ENCODE assay signal across 23 cellular contexts in genomic region chr12:12128665-12129064, GRCh38. TPM values are rescaled to one million over a fixed set of nuclear protein-coding genes. Genes with fewer than 3 reads are reported as not detected.
DNase-seq lines count a peak whose midpoint lies in the region; ATAC-seq and TF ChIP-seq lines count a peak whose summit lies in the region.
"Had no signal": no experiment of that assay in that cellular context is flagged by ENCODE, and none has a peak within 500 bp of the region (broad histone marks: within the 10 kb centered on the region; RNA-seq: fewer than 3 reads in every experiment).

No MANE protein-coding gene starts in this region.

- H4K20me1 ChIP-seq in OCI-LY3 (ENCODE audit: insufficient read depth, low read length) (peaks cover 29% of the 10 kb centered on the region), OCI-LY7 (ENCODE audit: insufficient read depth, low read length) (no peaks in the 10 kb centered on the region; the same call in 1 of the 2 replicates)

- no peaks in the 10 kb centered on the region for H3K9me2 ChIP-seq in OCI-LY7 (ENCODE audit: insufficient read depth, low read length)

- H3K27me3 ChIP-seq in OCI-LY3 (ENCODE audit: low read depth, low read length) (peaks cover 3% of the 10 kb centered on the region; the same call in 1 of the 2 replicates), vagina (no peaks in the 10 kb centered on the region)

- no peak overlapping the region for H3K27ac ChIP-seq in HEK293 (ENCODE audit: extremely low read depth, low read depth, low read length)
- no peak overlapping the region for H3K27ac ChIP-seq in OCI-LY3 (ENCODE audit: low read length)
- H3K27ac ChIP-seq in OCI-LY7 (ENCODE audit: low read depth, low read length, poor library complexity, severe bottlenecking) = no peak overlapping the region
- no peak overlapping the region for H3K27ac ChIP-seq in vagina
- H3K27ac ChIP-seq: C4-2B, GM23248, KMS-11 had no signal

- H3K4me1 Mint-ChIP-seq in stimulated activated naive B cell treated with anti-CD40 and anti-IgM and Interleukin-4, amounts not matched to agents 10 μg/mL and 1 μg/mL and 100 μg/mL, for 72 hours = peaks cover 2 to 10% of the 10 kb centered on the region in 2 donors

- H3K9me3 Mint-ChIP-seq in stimulated activated naive B cell treated with anti-CD40 and anti-IgM and Interleukin-4, amounts not matched to agents 10 μg/mL and 1 μg/mL and 100 μg/mL, for 72 hours = no peaks in the 10 kb centered on the region
- H3K9me3 Mint-ChIP-seq: CD4-positive, alpha-beta T cell; HFFc6 had no signal

- no peak overlapping the region for H3K27ac Mint-ChIP-seq in stimulated activated naive B cell treated with anti-CD40 and anti-IgM and Interleukin-4, amounts not matched to agents 10 μg/mL and 1 μg/mL and 100 μg/mL, for 72 hours
- H3K27ac Mint-ChIP-seq: CD4-positive, alpha-beta T cell; HFFc6 had no signal

- no peak overlapping the region for H3K9ac ChIP-seq in OCI-LY3 (ENCODE audit: low read length)
- H3K9ac ChIP-seq: GM23248, KMS-11 had no signal

- peak; percentile 44 for DNase-seq in left kidney (ENCODE audit: low read depth, low spot score)
- no peak for DNase-seq in stimulated activated naive B cell treated with anti-CD40 and anti-IgM and Interleukin-4, amounts not matched to agents 10 μg/mL and 1 μg/mL and 100 μg/mL, for 72 hours
- DNase-seq in OCI-LY7 (ENCODE audit: low spot score) = no peak
- no peak for DNase-seq in GF-D8 (lab: John Stamatoyannopoulos, UW)
- no peak for DNase-seq in vagina (ENCODE audit: extremely low spot score in 2 of 2)
- DNase-seq in stimulated activated CD4-positive, alpha-beta T cell treated with anti-CD3 and anti-CD28 coated beads, Interleukin-2, amount 100 ng/mL, for 24 hours = no peak
- DNase-seq: AML-193; Caco-2; CD4-positive, alpha-beta T cell; DMS153; DMS79; GDM1; GM23248; HFFc6; IMR-90 had no signal

- H3K9me3 ChIP-seq in HEK293 (ENCODE audit: control insufficient read depth, insufficient read depth, low read depth, low read length) = no peaks in the 10 kb centered on the region
- no peaks in the 10 kb centered on the region for H3K9me3 ChIP-seq in OCI-LY3 (ENCODE audit: insufficient read depth, low read length)
- H3K9me3 ChIP-seq in OCI-LY7 (ENCODE audit: low read length) = no peaks in the 10 kb centered on the region
- no peaks in the 10 kb centered on the region for H3K9me3 ChIP-seq in vagina
- H3K9me3 ChIP-seq: Caco-2, HAP-1 had no signal

- TF ChIP-seq CTCF in HEK293 (tag by site-specific recombination; IDR thresholded peaks at IDR 0.05) (no peak), OCI-LY3 (IDR thresholded peaks at IDR 0.05; ENCODE audit: low read depth, low read length) (no peak), OCI-LY7 (conservative IDR thresholded peaks at IDR 0.05; ENCODE audit: low read length) (no peak), vagina (IDR thresholded peaks at IDR 0.05) (no peak)

- H3K4me3 ChIP-seq in HEK293 (ENCODE audit: low read depth, low read length) (no peak overlapping the region), OCI-LY3 (ENCODE audit: low read length) (no peak overlapping the region), OCI-LY7 (ENCODE audit: low read depth, low read length, poor library complexity, severe bottlenecking) (no peak overlapping the region), vagina (no peak overlapping the region)
- H3K4me3 ChIP-seq: GM23248, HAP-1 had no signal

- peak overlapping the region; percentile 33 for H3K4me2 ChIP-seq in OCI-LY3 (ENCODE audit: low read length)
- H3K4me2 ChIP-seq in OCI-LY7 (ENCODE audit: low read length) = no peak overlapping the region
- H3K4me2 ChIP-seq: KMS-11 had no signal

- H3K79me2 ChIP-seq in OCI-LY3 (ENCODE audit: low read length) = no peaks in the 10 kb centered on the region
- H3K79me2 ChIP-seq in OCI-LY7 (ENCODE audit: insufficient read depth, low read depth, low read length) = no peaks in the 10 kb centered on the region

- no peak for TF ChIP-seq POLR2A in vagina (IDR thresholded peaks at IDR 0.05)

- CTCF ChIA-PET in HEK293 (lab: Yijun Ruan, JAX) = no interaction called here
- CTCF ChIA-PET in OCI-LY7 (lab: Charles Lee; ENCODE audit: unreplicated experiment) = no interaction called here

- ATAC-seq in stimulated activated naive B cell treated with anti-CD40 and anti-IgM and Interleukin-4, amounts not matched to agents 10 μg/mL and 1 μg/mL and 100 μg/mL, for 72 hours (replicated peaks) = peak; percentile 85 to 90

- H3K36me3 ChIP-seq in HEK293 (ENCODE audit: control insufficient read depth in 2 of 2, insufficient read depth in 1 of 2, low read length in 2 of 2) = peaks cover 26 to 46% of the 10 kb centered on the region in 2 experiments
- peaks cover 14% of the 10 kb centered on the region for H3K36me3 ChIP-seq in OCI-LY3 (replicated peaks; ENCODE audit: low read depth, low read length)
- peaks cover 2% of the 10 kb centered on the region; the same call in 1 of the 2 replicates for H3K36me3 ChIP-seq in OCI-LY7 (ENCODE audit: insufficient read depth, low read length)
- H3K36me3 ChIP-seq in vagina = peaks cover 0 to 34% of the 10 kb centered on the region in 2 donors

- H3K4me1 ChIP-seq in HEK293 (ENCODE audit: control insufficient read depth, insufficient read depth, low read length) = no peaks in the 10 kb centered on the region
- H3K4me1 ChIP-seq in OCI-LY3 (ENCODE audit: low read length) = peaks cover 27% of the 10 kb centered on the region
- H3K4me1 ChIP-seq in OCI-LY7 (ENCODE audit: insufficient read depth, low read length, poor library complexity, severe bottlenecking) = no peaks in the 10 kb centered on the region
- H3K4me1 ChIP-seq in vagina = no peaks in the 10 kb centered on the region
- H3K4me1 ChIP-seq: Caco-2, HAP-1 had no signal

- H3K4me3 Mint-ChIP-seq in stimulated activated naive B cell treated with anti-CD40 and anti-IgM and Interleukin-4, amounts not matched to agents 10 μg/mL and 1 μg/mL and 100 μg/mL, for 72 hours = no peak overlapping the region
- H3K4me3 Mint-ChIP-seq: CD4-positive, alpha-beta T cell; HFFc6 had no signal

- POLR2A ChIA-PET in HEK293 (lab: Yijun Ruan, JAX) = no interaction called here
- POLR2A ChIA-PET in OCI-LY7 (lab: Charles Lee) = no interaction called here

- BruUV-seq in OCI-LY7 (replicated peaks; lab: Mats Ljungman, UMichigan) = no TSS peak

- no peaks in the 10 kb centered on the region for H3K27me3 Mint-ChIP-seq in stimulated activated naive B cell treated with anti-CD40 and anti-IgM and Interleukin-4, amounts not matched to agents 10 μg/mL and 1 μg/mL and 100 μg/mL, for 72 hours
- H3K27me3 Mint-ChIP-seq: CD4-positive, alpha-beta T cell had no signal

- H3K36me3 Mint-ChIP-seq in stimulated activated naive B cell treated with anti-CD40 and anti-IgM and Interleukin-4, amounts not matched to agents 10 μg/mL and 1 μg/mL and 100 μg/mL, for 72 hours = no peaks in the 10 kb centered on the region

- H2AFZ ChIP-seq in OCI-LY3 (ENCODE audit: low read depth, low read length) = no peak overlapping the region
- H2AFZ ChIP-seq in OCI-LY7 (ENCODE audit: low read length) = no peak overlapping the region
- H2AFZ ChIP-seq: GM23248 had no signal

- intact Hi-C loops in OCI-LY7 (cut with micrococcal nuclease; ENCODE audit: unreplicated experiment) (no loop called here), vagina (cut with DNase I) (no loop called here)

TF ChIP-seq in HEK293, 187 proteins besides CTCF, POLR2A, EP300 and RAD21 (continues in another document):
- no peak for TF ChIP-seq ZNF580 (tag by site-specific recombination; IDR thresholded peaks at IDR 0.05)
- TF ChIP-seq EGR2 (tag by site-specific recombination; IDR thresholded peaks at IDR 0.05; ENCODE audit: low read depth) = 0 out of 2 replicates have a peak, but pooled peaks have one; percentile 16
- TF ChIP-seq ZNF362 (tag by site-specific recombination; IDR thresholded peaks at IDR 0.05) = no peak
- no peak for TF ChIP-seq KLF9 (tag by site-specific recombination; IDR thresholded peaks at IDR 0.05; ENCODE audit: low read depth)
- no peak for TF ChIP-seq KLF1 (tag by site-specific recombination; IDR thresholded peaks at IDR 0.05)

RNA-seq across cellular contexts. Expression of gene BCL2L14, which starts 57.9 kb away (rescaled TPM):
- 0.10 TPM in 1 of 2 replicates, not detected in the other for total RNA-seq in OCI-LY7 (2014; rRNA removed; shearing (Covaris generic))
- total RNA-seq in OCI-LY7 (2022) = not detected in 2 replicates
- total RNA-seq in vagina = not detected
- total RNA-seq: Daoy, GM23248, H4, HFFc6, IMR-90, LHCN-M2 had no signal
